In the genomic region with DNA sequence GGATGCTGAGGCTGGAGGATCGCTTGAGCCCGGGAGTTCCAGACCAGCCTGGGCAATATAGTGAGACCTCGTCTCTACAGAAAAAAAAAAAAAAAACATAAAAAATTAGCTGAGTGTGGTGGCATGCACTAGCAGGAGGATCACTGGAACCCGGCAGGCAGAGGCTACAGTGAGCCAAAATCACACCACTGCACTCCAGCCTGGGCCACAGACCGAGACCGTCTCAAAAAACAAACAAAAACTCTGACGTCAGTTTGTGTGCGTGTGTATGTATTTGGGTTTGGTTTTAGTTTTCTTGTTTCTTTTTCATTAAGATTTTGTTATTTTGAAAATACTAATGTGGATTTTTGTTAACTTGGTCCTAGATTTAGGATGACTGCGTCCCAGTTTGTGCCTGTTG, we compare ENCODE assay signal across 17 cellular contexts. TPM values are rescaled to one million over a fixed set of nuclear protein-coding genes. Genes with fewer than 3 reads are reported as not detected.
DNase-seq lines count a peak whose midpoint lies in the region; ATAC-seq, FAIRE-seq and TF ChIP-seq lines count a peak whose summit lies in the region.
"Had no signal": no experiment of that assay in that cellular context is flagged by ENCODE, and none has a peak within 500 bp of the region (broad histone marks: within the 10 kb centered on the region; RNA-seq: fewer than 3 reads in every experiment).

No MANE protein-coding gene starts in this region.

- H3K79me2 ChIP-seq in HepG2 (ENCODE audit: insufficient read depth, low read length) (no peaks in the 10 kb centered on the region), smooth muscle cell (ENCODE audit: low read depth) (peaks cover under 1% of the 10 kb centered on the region)

- WGBS in HepG2 (ENCODE audit: low lambda C conversion rate), result 95% methylated on average over 9 of the region's 9 CpGs
- WGBS in smooth muscle cell (ENCODE audit: low lambda C conversion rate), result 95% methylated on average over 9 of the region's 9 CpGs

- peaks cover 27% of the 10 kb centered on the region for H3F3A ChIP-seq in smooth muscle cell (ENCODE audit: low read depth)

- BruUV-seq in HepG2 (replicated peaks; lab: Mats Ljungman, UMichigan), result TSS peak; percentile 17

- no peak overlapping the region for H2AFZ ChIP-seq in HepG2 (ENCODE audit: low read length)
- no peak overlapping the region for H2AFZ ChIP-seq in smooth muscle cell (ENCODE audit: low read depth)

- peaks cover 34 to 60% of the 10 kb centered on the region in 2 experiments for H3K36me3 ChIP-seq in HepG2 (replicated peaks in 1 of 2; ENCODE audit: control insufficient read depth in 1 of 2, insufficient read depth in 2 of 2, low read length in 2 of 2)
- no peaks in the 10 kb centered on the region for H3K36me3 ChIP-seq in smooth muscle cell (ENCODE audit: low read depth)

- intact Hi-C loops in HepG2 (cut with micrococcal nuclease; ENCODE audit: unreplicated experiment), result no loop called here

- H3K27me3 ChIP-seq in HepG2 (ENCODE audit: control insufficient read depth in 1 of 2, insufficient read depth in 2 of 2, low read length in 2 of 2), result no peaks in the 10 kb centered on the region
- no peaks in the 10 kb centered on the region for H3K27me3 ChIP-seq in smooth muscle cell (ENCODE audit: low read depth)

- TF ChIP-seq RAD21 in HepG2 (CRISPR knock-in tag; IDR thresholded peaks at IDR 0.05), result no peak

- H3K9ac ChIP-seq in HepG2 (ENCODE audit: insufficient read depth, low read depth, low read length) (no peak overlapping the region), smooth muscle cell (ENCODE audit: low read depth) (no peak overlapping the region)

- H3K9me3 ChIP-seq in HepG2 (ENCODE audit: low read length) (no peaks in the 10 kb centered on the region), smooth muscle cell (replicated peaks; ENCODE audit: low read depth) (no peaks in the 10 kb centered on the region)

- H3K27ac ChIP-seq in caudate nucleus (ENCODE audit: low read depth, low read length) (peak overlapping the region; percentile 37), HepG2 (ENCODE audit: extremely low read length, insufficient read depth, low read length) (no peak overlapping the region), smooth muscle cell (ENCODE audit: low read depth) (peak overlapping the region; percentile 25)

- FAIRE-seq in HepG2 (lab: Jason Lieb, UNC), result no peak
- FAIRE-seq: frontal cortex had no signal

- CTCF ChIA-PET in HepG2 (lab: Yijun Ruan, JAX; ENCODE audit: low intra/inter-chr PET ratio, low total read pairs), result no interaction called here

- POLR2A ChIA-PET in HepG2 (lab: Yijun Ruan, JAX), result interaction anchor here (1.4 to 2.0 kb wide), 4 partner anchors 11 to 112 kb away, joined by 3 to 11 read pairs (median 4); a partner anchor contains a TSS

- TF ChIP-seq POLR2A in HepG2 (IDR thresholded peaks at IDR 0.05; ENCODE audit: insufficient read depth in 1 of 2, low read depth in 2 of 2, low read length in 2 of 2), result no peak

- no peak overlapping the region for H3K4me2 ChIP-seq in HepG2 (ENCODE audit: low read depth, low read length)
- H3K4me2 ChIP-seq in smooth muscle cell, result no peak overlapping the region

- DNase-seq in Caki2 (ENCODE audit: low read depth), result peak; percentile 17
- DNase-seq in caudate nucleus (lab: John Stamatoyannopoulos, UW), result no peak
- DNase-seq in HepG2 (ENCODE audit: low spot score), result no peak
- DNase-seq in smooth muscle cell (lab: John Stamatoyannopoulos, UW; ENCODE audit: unreplicated experiment), result no peak
- DNase-seq in activated CD8-positive, alpha-beta memory T cell treated with anti-CD3 and anti-CD28 coated beads, Interleukin-2, amount 50 U/mL, for 48 hours, result no peak
- no peak for DNase-seq in activated CD4-positive, CD25-positive, alpha-beta regulatory T cell treated with anti-CD3 and anti-CD28 coated beads, Interleukin-2, amount 50 U/mL, for 72 hours
- no peak for DNase-seq in NCI-H1105 (lab: John Stamatoyannopoulos, UW)
- DNase-seq: activated naive CD4-positive, alpha-beta T cell; activated T-cell treated with anti-CD3 and anti-CD28 coated beads for 4 hours; anterior cingulate cortex; naive thymus-derived CD4-positive, alpha-beta T cell; NCI-H1930; NCI-H510A; posterior cingulate gyrus had no signal

- TF ChIP-seq CTCF in HepG2 (CRISPR knock-in tag; IDR thresholded peaks at IDR 0.05) (no peak), smooth muscle cell (IDR thresholded peaks at IDR 0.05; ENCODE audit: borderline replicate concordance, insufficient read depth, poor library complexity, severe bottlenecking) (no peak)

- H3K4me3 ChIP-seq in HepG2 (replicated peaks in 1 of 3; ENCODE audit: insufficient read depth in 1 of 3, low read depth in 2 of 3, low read length in 3 of 3), result no peak overlapping the region
- no peak overlapping the region for H3K4me3 ChIP-seq in smooth muscle cell
- H3K4me3 ChIP-seq: lung had no signal

- ATAC-seq in HepG2 (no peak), HG02852 (IDR thresholded peaks at IDR 0.05; ENCODE audit: unreplicated experiment) (no peak)
- ATAC-seq: naive thymus-derived CD4-positive, alpha-beta T cell had no signal

- H4K20me1 ChIP-seq in HepG2 (ENCODE audit: insufficient read depth, low read length) (peaks cover 5% of the 10 kb centered on the region; the same call in 1 of the 2 replicates), smooth muscle cell (ENCODE audit: low read depth) (peaks cover 76% of the 10 kb centered on the region)

- H3K4me1 ChIP-seq in HepG2 (ENCODE audit: insufficient read depth, low read length) (peaks cover 29% of the 10 kb centered on the region), smooth muscle cell (ENCODE audit: low read depth) (peaks cover 3% of the 10 kb centered on the region)

- TF ChIP-seq EP300 in HepG2 (IDR thresholded peaks at IDR 0.05; ENCODE audit: low read depth in 2 of 2, low read length in 2 of 2), result no peak
- no peak for TF ChIP-seq EP300 in HepG2 (CRISPR knock-in tag; IDR thresholded peaks at IDR 0.05; ENCODE audit: borderline replicate concordance)

- in situ Hi-C loops in Caki2 (cut with HindIII; ENCODE audit: low pct_unique_long_range_greater_than_20kb, low sequenced_read_pairs) (no loop called here), HepG2 (cut with HindIII; ENCODE audit: extremely low pct_ligation_motif_present, low pct_unique_long_range_greater_than_20kb) (no loop called here)

TF ChIP-seq in HepG2, 621 proteins besides CTCF, POLR2A, EP300 and RAD21 (continues in another document):
- TF ChIP-seq TEAD3 (CRISPR knock-in tag; optimal IDR thresholded peaks at IDR 0.05; ENCODE audit: borderline replicate concordance), result no peak
- TF ChIP-seq ZNF678 (CRISPR knock-in tag; IDR thresholded peaks at IDR 0.05), result no peak

RNA-seq across cellular contexts. Expression of a gene that starts 19.0 kb away (rescaled TPM):
- total RNA-seq in Caki2 (2014; rRNA removed; shearing (Covaris generic); ENCODE audit: low replicate concordance), result 9.2 and 9.6 TPM in 2 replicates
- 5.7 TPM in 2 replicates for total RNA-seq in HepG2 (2016; rRNA removed; fragmentation: Illumina TruSeq; extraction: Trizol)
- total RNA-seq in HepG2 (2016; cell fraction: cytosol; rRNA removed; fragmentation: Illumina TruSeq; extraction: Trizol; ENCODE audit: low read depth), result 1.9 TPM in 2 replicates
- 5.6 and 6.0 TPM in 2 replicates for total RNA-seq in HepG2 (2016; cell fraction: insoluble cytoplasmic fraction; rRNA removed; fragmentation: Illumina TruSeq; extraction: Trizol)
- 3.4 and 4.0 TPM in 2 replicates for total RNA-seq in HepG2 (2016; cell fraction: membrane; rRNA removed; fragmentation: Illumina TruSeq; extraction: Trizol)
- 7.9 and 8.3 TPM in 2 replicates for total RNA-seq in HepG2 (2016; cell fraction: nucleus; rRNA removed; fragmentation: Illumina TruSeq; extraction: Trizol)
- 9.3 and 12.5 TPM in 2 replicates for polyA plus RNA-seq in HepG2 (2011; rRNA removed)
- polyA plus RNA-seq in HepG2 (2011; cell fraction: cytosol; rRNA removed), result 4.1 and 4.8 TPM in 2 replicates
- 13.9 and 15.6 TPM in 2 replicates for polyA plus RNA-seq in HepG2 (2011; cell fraction: nucleus; rRNA removed)
- polyA plus RNA-seq in HepG2 (2012), result 5.5 and 6.4 TPM in 2 replicates
- 1.7 and 2.8 TPM in 2 replicates for polyA plus RNA-seq in HepG2 (2016; cell fraction: cytosol; fragmentation: Illumina TruSeq; extraction: Trizol; ENCODE audit: low read depth)
- polyA plus RNA-seq in HepG2 (2016; cell fraction: insoluble cytoplasmic fraction; fragmentation: Illumina TruSeq; extraction: Trizol; ENCODE audit: low read depth), result 5.5 and 8.7 TPM in 2 replicates
- 3.2 and 3.8 TPM in 2 replicates for polyA plus RNA-seq in HepG2 (2016; cell fraction: membrane; fragmentation: Illumina TruSeq; extraction: Trizol; ENCODE audit: low read depth)
- polyA plus RNA-seq in HepG2 (2016; cell fraction: nucleus; fragmentation: Illumina TruSeq; extraction: Trizol; ENCODE audit: insufficient read depth, low read depth), result 8.7 and 9.2 TPM in 2 replicates
- 8.4 and 44.8 TPM in 2 replicates for polyA minus RNA-seq in HepG2 (2011; rRNA and poly(A)+ RNA removed; ENCODE audit: low replicate concordance)
- 5.8 and 6.2 TPM in 2 replicates for polyA minus RNA-seq in HepG2 (2011; cell fraction: cytosol; rRNA and poly(A)+ RNA removed)
- polyA minus RNA-seq in HepG2 (2011; cell fraction: nucleus; rRNA and poly(A)+ RNA removed), result 22.0 and 22.4 TPM in 2 replicates
- total RNA-seq in smooth muscle cell, result 3.2 and 5.7 TPM in 2 replicates
- 8.4 and 12.8 TPM in 2 replicates for polyA plus RNA-seq in smooth muscle cell

RNA-seq across cellular contexts. Expression of a gene that starts 54.7 kb away (rescaled TPM):
- 85.3 and 131 TPM in 2 replicates for total RNA-seq in Caki2 (2014; rRNA removed; shearing (Covaris generic); ENCODE audit: low replicate concordance)
- 206 and 311 TPM in 2 replicates for total RNA-seq in HepG2 (2016; rRNA removed; fragmentation: Illumina TruSeq; extraction: Trizol)
- total RNA-seq in HepG2 (2016; cell fraction: cytosol; rRNA removed; fragmentation: Illumina TruSeq; extraction: Trizol; ENCODE audit: low read depth), result 27.8 and 28.9 TPM in 2 replicates
- total RNA-seq in HepG2 (2016; cell fraction: insoluble cytoplasmic fraction; rRNA removed; fragmentation: Illumina TruSeq; extraction: Trizol), result 208 and 306 TPM in 2 replicates
- total RNA-seq in HepG2 (2016; cell fraction: membrane; rRNA removed; fragmentation: Illumina TruSeq; extraction: Trizol), result 98.9 and 106 TPM in 2 replicates
- 101 and 108 TPM in 2 replicates for total RNA-seq in HepG2 (2016; cell fraction: nucleus; rRNA removed; fragmentation: Illumina TruSeq; extraction: Trizol)
- polyA plus RNA-seq in HepG2 (2011; rRNA removed), result 174 and 226 TPM in 2 replicates
- 101 and 153 TPM in 2 replicates for polyA plus RNA-seq in HepG2 (2011; cell fraction: cytosol; rRNA removed)
- polyA plus RNA-seq in HepG2 (2011; cell fraction: nucleus; rRNA removed), result 26.7 and 44.5 TPM in 2 replicates
- 237 and 266 TPM in 2 replicates for polyA plus RNA-seq in HepG2 (2012)
- 46.4 and 51.5 TPM in 2 replicates for polyA plus RNA-seq in HepG2 (2016; cell fraction: cytosol; fragmentation: Illumina TruSeq; extraction: Trizol; ENCODE audit: low read depth)
- 489 and 498 TPM in 2 replicates for polyA plus RNA-seq in HepG2 (2016; cell fraction: insoluble cytoplasmic fraction; fragmentation: Illumina TruSeq; extraction: Trizol; ENCODE audit: low read depth)
- 122 and 126 TPM in 2 replicates for polyA plus RNA-seq in HepG2 (2016; cell fraction: membrane; fragmentation: Illumina TruSeq; extraction: Trizol; ENCODE audit: low read depth)
- polyA plus RNA-seq in HepG2 (2016; cell fraction: nucleus; fragmentation: Illumina TruSeq; extraction: Trizol; ENCODE audit: insufficient read depth, low read depth), result 219 and 228 TPM in 2 replicates
- 26.5 and 48.9 TPM in 2 replicates for polyA minus RNA-seq in HepG2 (2011; rRNA and poly(A)+ RNA removed; ENCODE audit: low replicate concordance)
- polyA minus RNA-seq in HepG2 (2011; cell fraction: cytosol; rRNA and poly(A)+ RNA removed), result 83.1 and 93.6 TPM in 2 replicates
- 58.2 and 71.1 TPM in 2 replicates for polyA minus RNA-seq in HepG2 (2011; cell fraction: nucleus; rRNA and poly(A)+ RNA removed)
- total RNA-seq in smooth muscle cell, result 250 and 255 TPM in 2 replicates
- 359 and 361 TPM in 2 replicates for polyA plus RNA-seq in smooth muscle cell
